ENCODE assay signal across 1 cellular context in the genomic region with DNA sequence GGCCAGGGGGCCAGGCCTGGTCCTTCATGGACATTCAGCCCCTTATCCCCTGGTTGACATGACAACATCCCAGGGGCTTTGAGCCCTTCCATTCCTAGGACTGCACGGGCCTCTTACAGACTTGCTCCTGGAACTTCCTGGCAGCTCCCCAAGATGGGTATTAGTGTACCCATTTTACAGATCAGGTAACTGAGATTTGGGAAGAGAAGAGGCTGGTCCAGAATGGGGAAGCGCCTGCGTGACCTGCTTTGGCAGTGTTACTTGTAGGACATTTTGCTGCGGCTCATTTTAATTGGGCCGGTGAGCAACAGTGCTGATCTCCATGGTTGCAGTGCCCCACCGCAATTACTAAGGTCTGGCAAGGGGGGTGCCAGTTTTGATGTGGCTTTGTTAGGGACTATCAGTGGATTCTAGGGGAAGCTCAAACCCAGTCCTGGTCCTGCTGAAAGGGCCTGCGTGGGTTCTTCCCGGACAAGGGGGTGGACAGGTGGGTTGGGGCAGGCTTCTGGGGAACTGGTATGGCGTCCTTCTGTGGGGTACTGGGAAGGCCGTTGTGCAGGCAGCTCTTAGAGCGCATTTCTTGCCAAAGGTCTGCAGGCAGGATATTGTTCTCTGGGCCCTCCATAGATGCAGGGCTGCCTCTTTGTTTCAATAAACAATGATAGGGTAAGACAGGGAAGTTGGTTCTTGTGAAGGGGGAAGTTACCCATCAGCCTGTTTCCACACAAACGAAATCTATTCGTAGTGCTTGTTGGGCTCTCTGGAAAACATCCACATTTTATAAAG.
A peak's percentile ranks its signal among the peaks of the same experiment; 100 is the strongest.
TF ChIP-seq lines count a peak whose summit lies in the region.

No MANE protein-coding gene starts in this region.

TF ChIP-seq in HepG2, 621 proteins besides CTCF, POLR2A, EP300 and RAD21 (continued from another document):
- TF ChIP-seq, protein P1, sequence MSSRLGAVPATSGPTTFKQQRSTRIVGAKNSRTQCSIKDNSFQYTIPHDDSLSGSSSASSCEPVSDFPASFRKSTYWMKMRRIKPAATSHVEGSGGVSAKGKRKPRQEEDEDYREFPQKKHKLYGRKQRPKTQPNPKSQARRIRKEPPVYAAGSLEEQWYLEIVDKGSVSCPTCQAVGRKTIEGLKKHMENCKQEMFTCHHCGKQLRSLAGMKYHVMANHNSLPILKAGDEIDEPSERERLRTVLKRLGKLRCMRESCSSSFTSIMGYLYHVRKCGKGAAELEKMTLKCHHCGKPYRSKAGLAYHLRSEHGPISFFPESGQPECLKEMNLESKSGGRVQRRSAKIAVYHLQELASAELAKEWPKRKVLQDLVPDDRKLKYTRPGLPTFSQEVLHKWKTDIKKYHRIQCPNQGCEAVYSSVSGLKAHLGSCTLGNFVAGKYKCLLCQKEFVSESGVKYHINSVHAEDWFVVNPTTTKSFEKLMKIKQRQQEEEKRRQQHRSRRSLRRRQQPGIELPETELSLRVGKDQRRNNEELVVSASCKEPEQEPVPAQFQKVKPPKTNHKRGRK (CRISPR knock-in tag; IDR thresholded peaks at IDR 0.05), result no peak
- TF ChIP-seq ZFP91 (CRISPR knock-in tag; IDR thresholded peaks at IDR 0.05; ENCODE audit: borderline replicate concordance) (no peak), PLSCR1 (CRISPR knock-in tag; IDR thresholded peaks at IDR 0.05; ENCODE audit: borderline replicate concordance) (no peak), SP140L (CRISPR knock-in tag; IDR thresholded peaks at IDR 0.05; ENCODE audit: borderline replicate concordance) (no peak), ZNF124 (CRISPR knock-in tag; IDR thresholded peaks at IDR 0.05) (no peak), CHD4 (IDR thresholded peaks at IDR 0.05; ENCODE audit: borderline replicate concordance, low read length) (0 out of 2 replicates have a peak, but pooled peaks have one; percentile 42), HOXA5 (CRISPR knock-in tag; IDR thresholded peaks at IDR 0.05) (no peak), ZNF354B (CRISPR knock-in tag; IDR thresholded peaks at IDR 0.05) (no peak), CEBPB (IDR thresholded peaks at IDR 0.05; ENCODE audit: borderline replicate concordance, low read depth, low read length) (no peak)
- TF ChIP-seq, protein P2, sequence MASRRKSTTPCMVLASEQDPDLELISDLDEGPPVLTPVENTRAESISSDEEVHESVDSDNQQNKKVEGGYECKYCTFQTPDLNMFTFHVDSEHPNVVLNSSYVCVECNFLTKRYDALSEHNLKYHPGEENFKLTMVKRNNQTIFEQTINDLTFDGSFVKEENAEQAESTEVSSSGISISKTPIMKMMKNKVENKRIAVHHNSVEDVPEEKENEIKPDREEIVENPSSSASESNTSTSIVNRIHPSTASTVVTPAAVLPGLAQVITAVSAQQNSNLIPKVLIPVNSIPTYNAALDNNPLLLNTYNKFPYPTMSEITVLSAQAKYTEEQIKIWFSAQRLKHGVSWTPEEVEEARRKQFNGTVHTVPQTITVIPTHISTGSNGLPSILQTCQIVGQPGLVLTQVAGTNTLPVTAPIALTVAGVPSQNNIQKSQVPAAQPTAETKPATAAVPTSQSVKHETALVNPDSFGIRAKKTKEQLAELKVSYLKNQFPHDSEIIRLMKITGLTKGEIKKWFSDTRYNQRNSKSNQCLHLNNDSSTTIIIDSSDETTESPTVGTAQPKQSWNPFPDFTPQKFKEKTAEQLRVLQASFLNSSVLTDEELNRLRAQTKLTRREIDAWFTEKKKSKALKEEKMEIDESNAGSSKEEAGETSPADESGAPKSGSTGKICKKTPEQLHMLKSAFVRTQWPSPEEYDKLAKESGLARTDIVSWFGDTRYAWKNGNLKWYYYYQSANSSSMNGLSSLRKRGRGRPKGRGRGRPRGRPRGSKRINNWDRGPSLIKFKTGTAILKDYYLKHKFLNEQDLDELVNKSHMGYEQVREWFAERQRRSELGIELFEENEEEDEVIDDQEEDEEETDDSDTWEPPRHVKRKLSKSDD (CRISPR knock-in tag; IDR thresholded peaks at IDR 0.05; ENCODE audit: low read depth), result no peak
